In genomic region chr15:99384992-99385669, GRCh38 we compare ENCODE assay signal across 1 cellular context.
TF ChIP-seq lines count a peak whose summit lies in the region.

No MANE protein-coding gene starts in this region.

TF ChIP-seq in HepG2, 621 proteins besides CTCF, POLR2A, EP300 and RAD21 (continued from another document and continues in another):
- TF ChIP-seq ZNF280B (CRISPR knock-in tag; IDR thresholded peaks at IDR 0.05; ENCODE audit: borderline replicate concordance) (no peak), ZNF790 (CRISPR knock-in tag; IDR thresholded peaks at IDR 0.05; ENCODE audit: borderline replicate concordance) (no peak), RAD51 (IDR thresholded peaks at IDR 0.05; ENCODE audit: borderline replicate concordance) (no peak), ZNF143 (CRISPR knock-in tag; IDR thresholded peaks at IDR 0.05) (no peak), ZNF333 (CRISPR knock-in tag; IDR thresholded peaks at IDR 0.05; ENCODE audit: borderline replicate concordance) (no peak), STAG1 (CRISPR knock-in tag; IDR thresholded peaks at IDR 0.05) (no peak; the same call in 1 of the 2 replicates), MED8 (CRISPR knock-in tag; IDR thresholded peaks at IDR 0.05; ENCODE audit: insufficient replicate concordance) (no peak), ZNF775 (CRISPR knock-in tag; IDR thresholded peaks at IDR 0.05; ENCODE audit: borderline replicate concordance) (no peak), DBP (CRISPR knock-in tag; IDR thresholded peaks at IDR 0.05; ENCODE audit: not compliant biosample characterization) (no peak), RARG (CRISPR knock-in tag; IDR thresholded peaks at IDR 0.05; ENCODE audit: low read depth) (no peak), SNRNP70 (IDR thresholded peaks at IDR 0.05; ENCODE audit: low read depth, low read length) (no peak), JDP2 (CRISPR knock-in tag; IDR thresholded peaks at IDR 0.05; ENCODE audit: borderline replicate concordance) (no peak), ONECUT2 (CRISPR knock-in tag; IDR thresholded peaks at IDR 0.05) (no peak), YEATS4 (CRISPR knock-in tag; IDR thresholded peaks at IDR 0.05; ENCODE audit: borderline replicate concordance) (peak; percentile 15; the same call in 1 of the 2 replicates), MTF1 (CRISPR knock-in tag; IDR thresholded peaks at IDR 0.05) (no peak), ZBTB44 (CRISPR knock-in tag; IDR thresholded peaks at IDR 0.05) (no peak), CHD4 (IDR thresholded peaks at IDR 0.05; ENCODE audit: borderline replicate concordance, low read length) (0 out of 2 replicates have a peak, but pooled peaks have one; percentile 39), SP4 (CRISPR knock-in tag; IDR thresholded peaks at IDR 0.05) (no peak), ZBTB3 (CRISPR knock-in tag; IDR thresholded peaks at IDR 0.05; ENCODE audit: borderline replicate concordance, low read depth) (no peak), ZNF253 (CRISPR knock-in tag; IDR thresholded peaks at IDR 0.05; ENCODE audit: borderline replicate concordance) (no peak), ZNF33A (CRISPR knock-in tag; IDR thresholded peaks at IDR 0.05; ENCODE audit: borderline replicate concordance) (peak; percentile 51; the same call in 1 of the 2 replicates), ZIK1 (CRISPR knock-in tag; IDR thresholded peaks at IDR 0.05; ENCODE audit: borderline replicate concordance, low read depth) (no peak), GTF3A (CRISPR knock-in tag; conservative IDR thresholded peaks at IDR 0.05) (no peak), ZNF331 (CRISPR knock-in tag; IDR thresholded peaks at IDR 0.05) (no peak), ZMYM4 (CRISPR knock-in tag; IDR thresholded peaks at IDR 0.05) (no peak), HNRNPL (IDR thresholded peaks at IDR 0.05; ENCODE audit: low read depth, low read length) (no peak), JUN (CRISPR knock-in tag; IDR thresholded peaks at IDR 0.05) (no peak), ZNF704 (CRISPR knock-in tag; IDR thresholded peaks at IDR 0.05; ENCODE audit: borderline replicate concordance) (no peak), ATF6 (CRISPR knock-in tag; conservative IDR thresholded peaks at IDR 0.05) (no peak), ZBTB2 (CRISPR knock-in tag; IDR thresholded peaks at IDR 0.05; ENCODE audit: low read depth) (no peak), KIAA2018 (CRISPR knock-in tag; IDR thresholded peaks at IDR 0.05; ENCODE audit: borderline replicate concordance) (no peak), ZNF451 (CRISPR knock-in tag; IDR thresholded peaks at IDR 0.05) (no peak), ZNF30 (CRISPR knock-in tag; IDR thresholded peaks at IDR 0.05) (no peak), FOSL2 (CRISPR knock-in tag; IDR thresholded peaks at IDR 0.05) (peak; percentile 94), RARA (CRISPR knock-in tag; IDR thresholded peaks at IDR 0.05) (peak; percentile 64; the same call in 1 of the 2 replicates), AKNA (CRISPR knock-in tag; IDR thresholded peaks at IDR 0.05; ENCODE audit: borderline replicate concordance) (no peak)
